Comparison of ENCODE assay signal across 29 cellular contexts in the genomic region with DNA sequence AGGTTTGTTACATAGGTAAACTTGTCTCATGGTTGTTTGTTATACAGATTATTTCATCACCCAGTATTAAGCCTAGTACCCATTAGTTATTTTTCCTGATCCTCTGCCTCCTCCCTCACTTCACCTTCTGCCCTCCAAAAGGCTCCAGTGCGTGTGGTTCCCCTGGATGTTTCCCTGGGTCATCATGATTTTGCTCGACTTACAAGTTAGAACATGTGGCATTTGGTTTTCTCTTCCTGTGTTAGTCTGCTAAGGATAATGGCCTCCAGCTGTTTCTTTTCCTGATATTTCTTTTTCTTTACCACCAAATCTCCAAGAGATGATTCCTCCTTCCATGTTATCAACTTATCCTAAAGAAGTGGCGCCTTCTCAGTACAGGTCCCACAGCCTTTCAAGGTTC.
DNase-seq lines count a peak whose midpoint lies in the region; ATAC-seq and TF ChIP-seq lines count a peak whose summit lies in the region.
"Had no signal": no experiment of that assay in that cellular context is flagged by ENCODE, and none has a peak within 500 bp of the region (broad histone marks: within the 10 kb centered on the region; RNA-seq: fewer than 3 reads in every experiment).

No MANE protein-coding gene starts in this region.

- in situ Hi-C loops in mammary epithelial cell (cut with MboI; ENCODE audit: low sequenced_read_pairs in 2 of 2), result no loop called here
- in situ Hi-C loops in brain microvascular endothelial cell (cut with HindIII; ENCODE audit: low pct_ligation_motif_present, low sequenced_read_pairs), result no loop called here

- H2BK15ac ChIP-seq in mesenchymal stem cell (ENCODE audit: low read depth, poor library complexity, severe bottlenecking), result no peak overlapping the region

- no peaks in the 10 kb centered on the region for H4K20me1 ChIP-seq in BLaER1 treated with 17β-estradiol and CSF1 and Interleukin-3, amounts not matched to agents 10 nM and 100 nM
- H4K20me1 ChIP-seq in mammary epithelial cell (ENCODE audit: insufficient read depth, low read length), result no peaks in the 10 kb centered on the region

- no peaks in the 10 kb centered on the region for H3K79me1 ChIP-seq in mesenchymal stem cell (replicated peaks; ENCODE audit: low read length, poor library complexity, severe bottlenecking)

- peak overlapping the region in 1 of 2 experiments; percentile 3 for H3K18ac ChIP-seq in mesenchymal stem cell (ENCODE audit: low read depth in 1 of 2, low read length in 2 of 2)

- H3K36me3 ChIP-seq in BLaER1 treated with 17β-estradiol and CSF1 and Interleukin-3, amounts not matched to agents 10 nM and 100 nM, result no peaks in the 10 kb centered on the region
- H3K36me3 ChIP-seq in mammary epithelial cell (ENCODE audit: insufficient read depth, low read length) (no peaks in the 10 kb centered on the region), mesenchymal stem cell (ENCODE audit: control insufficient read depth in 1 of 2, insufficient read depth in 2 of 2, low read depth in 1 of 2, low read length in 2 of 2) (no peaks in the 10 kb centered on the region), brain microvascular endothelial cell (replicated peaks) (no peaks in the 10 kb centered on the region)
- H3K36me3 ChIP-seq: cardiac muscle cell, right atrium auricular region, vagina had no signal

- no peak overlapping the region for H3K4ac ChIP-seq in mesenchymal stem cell (ENCODE audit: low read depth in 1 of 2, low read length in 2 of 2)

- CTCF ChIA-PET in mammary epithelial cell (lab: Charles Lee; ENCODE audit: low non-redundant PET), result no interaction called here

- no peak overlapping the region for H2AK5ac ChIP-seq in mesenchymal stem cell (ENCODE audit: low read length, severe bottlenecking)

- intact Hi-C loops in mammary epithelial cell (cut with micrococcal nuclease), result loop anchor here (5.0 kb wide), 1 partner anchor 45 kb away; no protein-coding TSS in a partner anchor

- peaks cover 0 to 25% (median 5%) of the 10 kb centered on the region in 10 experiments; a peak in 7 of 20 replicates for H3K4me1 ChIP-seq in BLaER1 treated with 17β-estradiol and CSF1 and Interleukin-3, amounts not matched to agents 10 nM and 100 nM
- H3K4me1 ChIP-seq in mammary epithelial cell (ENCODE audit: insufficient read depth, low read length) (peaks cover 6% of the 10 kb centered on the region), mesenchymal stem cell (ENCODE audit: control insufficient read depth, insufficient read depth, low read depth, low read length) (no peaks in the 10 kb centered on the region)
- H3K4me1 ChIP-seq: parathyroid adenoma, right atrium auricular region, testis, vagina had no signal

- H3K9me3 ChIP-seq in BLaER1 treated with 17β-estradiol and CSF1 and Interleukin-3, amounts not matched to agents 10 nM and 100 nM (replicated peaks in 1 of 11), result peaks cover 0 to 8% (median 4%) of the 10 kb centered on the region in 11 experiments; a peak in 5 of 22 replicates
- H3K9me3 ChIP-seq in mammary epithelial cell (replicated peaks; ENCODE audit: insufficient read depth, low read length) (no peaks in the 10 kb centered on the region), mesenchymal stem cell (ENCODE audit: control insufficient read depth, low read length) (no peaks in the 10 kb centered on the region)
- H3K9me3 ChIP-seq: right atrium auricular region, testis, vagina had no signal

- ATAC-seq in GM19452 (IDR thresholded peaks at IDR 0.05; ENCODE audit: unreplicated experiment) (no peak), HG03095 (IDR thresholded peaks at IDR 0.05; ENCODE audit: unreplicated experiment) (no peak)
- ATAC-seq: activated CD8-positive, alpha-beta memory T cell treated with anti-CD3 and anti-CD28 coated beads, Interleukin-2, amount 10 ng/mL, durations not matched to agents 7 days and 5 days; left cardiac atrium; natural killer cell had no signal

- WGBS in mammary epithelial cell (ENCODE audit: low coverage, missing lambda C conversion rate), result 87% methylated on average over 3 of the region's 3 CpGs
- WGBS in mesenchymal stem cell, result 94% methylated on average over 3 of the region's 3 CpGs

- no TSS peak for BruUV-seq in mammary epithelial cell (replicated peaks; lab: Mats Ljungman, UMichigan)

- no peak overlapping the region for H3K4me3 ChIP-seq in BLaER1 treated with 17β-estradiol and CSF1 and Interleukin-3, amounts not matched to agents 10 nM and 100 nM
- no peak overlapping the region for H3K4me3 ChIP-seq in mammary epithelial cell (replicated peaks in 1 of 3; ENCODE audit: insufficient read depth in 1 of 3, low read depth in 2 of 3, low read length in 3 of 3)
- H3K4me3 ChIP-seq in mesenchymal stem cell (ENCODE audit: insufficient read depth in 1 of 2, low read depth in 1 of 2, low read length in 2 of 2), result peak overlapping the region in 1 of 2 experiments; percentile 32
- no peak overlapping the region for H3K4me3 ChIP-seq in brain microvascular endothelial cell (ENCODE audit: low read depth, low read length)
- H3K4me3 ChIP-seq: cardiac muscle cell, right atrium auricular region, testis, vagina had no signal

- H2BK5ac ChIP-seq in mesenchymal stem cell (ENCODE audit: low read depth, low read length, poor library complexity, severe bottlenecking), result no peak overlapping the region

- no peak overlapping the region for H2BK12ac ChIP-seq in mesenchymal stem cell (ENCODE audit: low read length in 2 of 2)

- H3K4me2 ChIP-seq in BLaER1 treated with 17β-estradiol and CSF1 and Interleukin-3, amounts not matched to agents 10 nM and 100 nM, result peak overlapping the region in 3 of 11 experiments; percentile 30 to 41 (median 31); a peak in 3 of 22 replicates
- H3K4me2 ChIP-seq in mammary epithelial cell (ENCODE audit: insufficient read depth, low read depth, low read length) (peak overlapping the region; percentile 72), mesenchymal stem cell (ENCODE audit: low read length, poor library complexity, severe bottlenecking) (no peak overlapping the region)

- dilution Hi-C loops in mammary epithelial cell (cut with HindIII; ENCODE audit: low sequenced_read_pairs), result no loop called here

- H2AFZ ChIP-seq in mammary epithelial cell (ENCODE audit: low read depth, low read length), result peak overlapping the region; percentile 68
- no peak overlapping the region for H2AFZ ChIP-seq in mesenchymal stem cell (ENCODE audit: low read depth, low read length)
- H2AFZ ChIP-seq: parathyroid adenoma had no signal

- H3K27ac ChIP-seq in BLaER1 treated with 17β-estradiol and CSF1 and Interleukin-3, amounts not matched to agents 10 nM and 100 nM, result peak overlapping the region in 6 of 11 experiments; percentile 4 to 49 (median 40); a peak in 9 of 22 replicates
- H3K27ac ChIP-seq in mammary epithelial cell (ENCODE audit: insufficient read depth, low read depth, low read length) (no peak overlapping the region), mesenchymal stem cell (ENCODE audit: low read length, poor library complexity, severe bottlenecking) (no peak overlapping the region), brain microvascular endothelial cell (no peak overlapping the region)
- H3K27ac ChIP-seq: C4-2B, cardiac muscle cell, parathyroid adenoma, right atrium auricular region, RWPE1, testis, vagina had no signal

- no peak overlapping the region for H3K14ac ChIP-seq in mesenchymal stem cell (ENCODE audit: low read length in 2 of 2)

- H4K91ac ChIP-seq in mesenchymal stem cell (ENCODE audit: low read length), result no peak overlapping the region

- H3K23ac ChIP-seq in mesenchymal stem cell (ENCODE audit: low read length in 2 of 2), result no peak overlapping the region

- H3K9ac ChIP-seq in BLaER1 treated with 17β-estradiol and CSF1 and Interleukin-3, amounts not matched to agents 10 nM and 100 nM, result no peak overlapping the region
- H3K9ac ChIP-seq in mammary epithelial cell (ENCODE audit: insufficient read depth, low read length) (no peak overlapping the region), mesenchymal stem cell (ENCODE audit: low read length) (peak overlapping the region; percentile 74)
- H3K9ac ChIP-seq: parathyroid adenoma had no signal

- peak overlapping the region; percentile 64 for H4K8ac ChIP-seq in mesenchymal stem cell (ENCODE audit: low read length)

- TF ChIP-seq CTCF in mammary epithelial cell (conservative IDR thresholded peaks at IDR 0.05 in 1 of 2, IDR thresholded peaks at IDR 0.05 in 1 of 2; ENCODE audit: extremely low read depth in 1 of 2, insufficient read depth in 1 of 2, low read depth in 1 of 2, low read length in 2 of 2) (no peak), brain microvascular endothelial cell (IDR thresholded peaks at IDR 0.05; ENCODE audit: low read depth, low read length, missing control alignments) (no peak)

- no peaks in the 10 kb centered on the region for H3K79me2 ChIP-seq in mammary epithelial cell (ENCODE audit: insufficient read depth, low read length)
- H3K79me2 ChIP-seq: parathyroid adenoma had no signal

- no peak overlapping the region for H2BK120ac ChIP-seq in mesenchymal stem cell (ENCODE audit: low read depth, low read length)

- no peaks in the 10 kb centered on the region for H3K27me3 ChIP-seq in BLaER1 treated with 17β-estradiol and CSF1 and Interleukin-3, amounts not matched to agents 10 nM and 100 nM
- H3K27me3 ChIP-seq in mammary epithelial cell (ENCODE audit: insufficient read depth, low read length) (no peaks in the 10 kb centered on the region), mesenchymal stem cell (ENCODE audit: control insufficient read depth in 1 of 2, insufficient read depth in 1 of 2, low read length in 2 of 2) (no peaks in the 10 kb centered on the region), brain microvascular endothelial cell (replicated peaks) (no peaks in the 10 kb centered on the region)
- H3K27me3 ChIP-seq: cardiac muscle cell, right atrium auricular region, testis, vagina had no signal

- DNase-seq in HPDE6-E6E7 (ENCODE audit: extremely low spot score), result peak; percentile 2
- DNase-seq in mammary epithelial cell, result peak; percentile 59
- peak; percentile 3 for DNase-seq in mesenchymal stem cell
- DNase-seq in NCI-H1105 treated with DMSO at 0.1 percent for 48 hours (lab: John Stamatoyannopoulos, UW), result no peak
- DNase-seq in brain microvascular endothelial cell, result no peak
- DNase-seq: activated CD4-positive, alpha-beta T cell treated with anti-CD3 and anti-CD28 coated beads for 48 hours; activated CD8-positive, alpha-beta memory T cell treated with anti-CD3 and anti-CD28 coated beads, Interleukin-2, amount 10 ng/mL, durations not matched to agents 7 days and 5 days; activated naive CD4-positive, alpha-beta T cell treated with anti-CD3 and anti-CD28 coated beads for 36 hours; amniotic stem cell; Calu3; endodermal cell; head of caudate nucleus; left cardiac atrium; natural killer cell; NCI-H187; NCI-H69; stimulated activated CD4-positive, alpha-beta T cell treated with anti-CD3 and anti-CD28 coated beads, Interleukin-12 subunit alpha, Interleukin-12 subunit beta, amount 100 ng/mL, for 4 hours; stimulated activated CD4-positive, alpha-beta T cell treated with anti-CD3 and anti-CD28 coated beads, Interleukin-4, amount 100 ng/mL, for 4 hours; stimulated activated naive CD4-positive, alpha-beta T cell; testis had no signal

Comparison
In these comparisons a context has a peak if more than half of its experiments do, and no peak if none do; other contexts are left out.
1. H3K27ac ChIP-seq: peak in BLaER1 treated with 17β-estradiol and CSF1 and Interleukin-3, amounts not matched to agents 10 nM and 100 nM (6 of 11); none in mammary epithelial cell (single experiment), mesenchymal stem cell (single experiment) and brain microvascular endothelial cell (single experiment).
2. DNase-seq: peak in HPDE6-E6E7 (single experiment), mammary epithelial cell (single experiment) and mesenchymal stem cell (single experiment); none in NCI-H1105 treated with DMSO at 0.1 percent for 48 hours (single experiment) and brain microvascular endothelial cell (single experiment).